ENCODE assay signal across 1 cellular context in genomic region chr2:210477496-210477895, GRCh38.
TF ChIP-seq lines count a peak whose summit lies in the region.

No MANE protein-coding gene starts in this region.

TF ChIP-seq in SK-N-SH, 30 proteins besides CTCF, POLR2A, EP300 and RAD21 (continued from another document):
- no peak for TF ChIP-seq GATA2 (CRISPR knock-in tag; IDR thresholded peaks at IDR 0.05)
- no peak for TF ChIP-seq REST (IDR thresholded peaks at IDR 0.05; ENCODE audit: low read depth, low read length)
- no peak for TF ChIP-seq CHD2 (IDR thresholded peaks at IDR 0.05; ENCODE audit: low read length, partially characterized antibody)
- TF ChIP-seq SIN3A (IDR thresholded peaks at IDR 0.05; ENCODE audit: borderline replicate concordance, low read depth, low read length), result 0 out of 2 replicates have a peak, but pooled peaks have one; percentile 24
- no peak for TF ChIP-seq NFIC (IDR thresholded peaks at IDR 0.05; ENCODE audit: borderline replicate concordance)
- TF ChIP-seq NRF1 (IDR thresholded peaks at IDR 0.05; ENCODE audit: low read depth, low read length), result no peak
- TF ChIP-seq YY1 (IDR thresholded peaks at IDR 0.05; ENCODE audit: low read depth), result no peak
- TF ChIP-seq RFX5 (IDR thresholded peaks at IDR 0.05; ENCODE audit: low read length), result no peak
- TF ChIP-seq TEAD4 (IDR thresholded peaks at IDR 0.05; ENCODE audit: borderline replicate concordance, insufficient read depth), result no peak
- no peak for TF ChIP-seq TCF12 (IDR thresholded peaks at IDR 0.05)
- TF ChIP-seq RCOR1 (IDR thresholded peaks at IDR 0.05; ENCODE audit: low read length), result no peak
- no peak for TF ChIP-seq RXRA (IDR thresholded peaks at IDR 0.05; ENCODE audit: borderline replicate concordance, low read depth)
- no peak for TF ChIP-seq SMC3 (IDR thresholded peaks at IDR 0.05; ENCODE audit: low read depth, low read length)
